8 cellular contexts compared by ENCODE assay signal in genomic region chr3:196079736-196080516, GRCh38. TPM values are rescaled to one million over a fixed set of nuclear protein-coding genes. Genes with fewer than 3 reads are reported as not detected.
DNase-seq lines count a peak whose midpoint lies in the region; ATAC-seq and TF ChIP-seq lines count a peak whose summit lies in the region.
"Not testable (repeated sequence)": the region's sequence is repeated elsewhere in the genome, so short reads cannot be mapped to it uniquely, and the experiment has no call there.

No MANE protein-coding gene starts in this region.

- peaks cover 41% of the 10 kb centered on the region for H4K20me1 ChIP-seq in GM23338 (replicated peaks; ENCODE audit: insufficient read depth)

- not testable (repeated sequence) for H3K27me3 ChIP-seq in A673 (replicated peaks; ENCODE audit: insufficient read depth, low read depth, low read length, poor library complexity); GM23338 (ENCODE audit: insufficient read depth); NT2/D1 (ENCODE audit: insufficient read depth, insufficient read length); body of pancreas; mononuclear cell (ENCODE audit: insufficient read depth, low read length)

- H3K27ac Mint-ChIP-seq in GM23338 = not testable (repeated sequence)
- peak overlapping the region; percentile 92 for H3K27ac Mint-ChIP-seq in activated CD4-positive, alpha-beta T cell treated with anti-CD3 and anti-CD28 coated beads, Interleukin-2, amount 10 ng/mL, durations not matched to agents 24 days and 14 days

- CTCF ChIA-PET in A673 (lab: Charles Lee) = not testable (repeated sequence)

- peak overlapping the region; percentile 83 for H3K4me3 ChIP-seq in A673 (ENCODE audit: low read depth, low read length, poor library complexity, severe bottlenecking)
- peak overlapping the region; percentile 82 for H3K4me3 ChIP-seq in GM23338
- peak overlapping the region; percentile 100 for H3K4me3 ChIP-seq in NT2/D1 (ENCODE audit: insufficient read length, low read depth)
- H3K4me3 ChIP-seq in body of pancreas = not testable (repeated sequence)
- peak overlapping the region; percentile 88 for H3K4me3 ChIP-seq in fibroblast of mammary gland (ENCODE audit: control insufficient read depth, low read depth, low read length)
- H3K4me3 ChIP-seq in mononuclear cell (ENCODE audit: low read length) = peak overlapping the region; percentile 98
- H3K4me3 ChIP-seq in skeletal muscle cell (ENCODE audit: low read depth, low read length) = peak overlapping the region; percentile 82

- not testable (repeated sequence) for H3K9me2 ChIP-seq in GM23338 (ENCODE audit: insufficient read depth)

- H3K9ac ChIP-seq in NT2/D1 (ENCODE audit: insufficient read length, low read depth) = peak overlapping the region; percentile 100

- peaks cover 21% of the 10 kb centered on the region for H3K4me1 Mint-ChIP-seq in GM23338
- peaks cover 35% of the 10 kb centered on the region for H3K4me1 Mint-ChIP-seq in activated CD4-positive, alpha-beta T cell treated with anti-CD3 and anti-CD28 coated beads, Interleukin-2, amount 10 ng/mL, durations not matched to agents 24 days and 14 days

- H3K4me2 ChIP-seq in GM23338 = peak overlapping the region; percentile 92

- not testable (repeated sequence) for H3K27me3 Mint-ChIP-seq in GM23338 (ENCODE audit: insufficient read depth, low read depth, poor library complexity); activated CD4-positive, alpha-beta T cell treated with anti-CD3 and anti-CD28 coated beads, Interleukin-2, amount 10 ng/mL, durations not matched to agents 24 days and 14 days

- ATAC-seq in GM23338, body of pancreas: not testable (repeated sequence)

- not testable (repeated sequence) for H3F3A ChIP-seq in GM23338 (replicated peaks; ENCODE audit: low read depth)

- not testable (repeated sequence) for H3K4me1 ChIP-seq in A673 (ENCODE audit: insufficient read depth, low read length, poor library complexity, severe bottlenecking); NT2/D1 (ENCODE audit: insufficient read depth, insufficient read length)
- H3K4me1 ChIP-seq in GM23338 (ENCODE audit: insufficient read depth) (peaks cover 26% of the 10 kb centered on the region), body of pancreas (peaks cover 26% of the 10 kb centered on the region), mononuclear cell (ENCODE audit: insufficient read depth, low read length) (peaks cover 36% of the 10 kb centered on the region)

- H3K9me3 Mint-ChIP-seq in GM23338; activated CD4-positive, alpha-beta T cell treated with anti-CD3 and anti-CD28 coated beads, Interleukin-2, amount 10 ng/mL, durations not matched to agents 24 days and 14 days: not testable (repeated sequence)

- not testable (repeated sequence) for H3K9me3 ChIP-seq in A673 (ENCODE audit: low read depth, low read length, poor library complexity, severe bottlenecking); NT2/D1 (ENCODE audit: insufficient read depth, low read length); body of pancreas; mononuclear cell (ENCODE audit: low read depth, low read length)

- H2AFZ ChIP-seq in GM23338 = not testable (repeated sequence)

- intact Hi-C loops in A673 (cut with micrococcal nuclease; ENCODE audit: unreplicated experiment); body of pancreas (cut with DNase I): not testable (repeated sequence)
- intact Hi-C loops in activated CD4-positive, alpha-beta T cell treated with anti-CD3 and anti-CD28 coated beads, Interleukin-2, amount 10 ng/mL, durations not matched to agents 24 days and 14 days (cut with micrococcal nuclease) = loop anchor here (5.0 kb wide), 1 partner anchor 422 kb away; the partner anchor contains the start of gene RNF168

- not testable (repeated sequence) for H3K27ac ChIP-seq in A673 (ENCODE audit: low read depth, low read length, poor library complexity, severe bottlenecking)
- H3K27ac ChIP-seq in GM23338 (ENCODE audit: low read depth) = peak overlapping the region; percentile 7; the same call in 1 of the 2 replicates
- peak overlapping the region in 3 of 4 donors; percentile 94 to 98 (median 98) for H3K27ac ChIP-seq in body of pancreas

- not testable (repeated sequence) for DNase-seq in A673 (ENCODE audit: low spot score); GM23338 (ENCODE audit: low spot score); NT2/D1 (ENCODE audit: low read depth, low spot score); body of pancreas; fibroblast of mammary gland (ENCODE audit: low read depth); skeletal muscle cell (ENCODE audit: low read depth)
- peak; percentile 61 for DNase-seq in activated CD4-positive, alpha-beta T cell treated with anti-CD3 and anti-CD28 coated beads, Interleukin-2, amount 10 ng/mL, durations not matched to agents 24 days and 14 days

- BruUV-seq in A673 (replicated peaks; lab: Mats Ljungman, UMichigan) = not testable (repeated sequence)

- H3K4me3 Mint-ChIP-seq in GM23338 = peak overlapping the region; percentile 100
- peak overlapping the region; percentile 89 for H3K4me3 Mint-ChIP-seq in activated CD4-positive, alpha-beta T cell treated with anti-CD3 and anti-CD28 coated beads, Interleukin-2, amount 10 ng/mL, durations not matched to agents 24 days and 14 days

- peaks cover 27% of the 10 kb centered on the region for H3K36me3 Mint-ChIP-seq in GM23338 (ENCODE audit: low read depth)
- peaks cover 46% of the 10 kb centered on the region for H3K36me3 Mint-ChIP-seq in activated CD4-positive, alpha-beta T cell treated with anti-CD3 and anti-CD28 coated beads, Interleukin-2, amount 10 ng/mL, durations not matched to agents 24 days and 14 days (ENCODE audit: low read depth)

- H3K79me2 ChIP-seq in GM23338 (replicated peaks; ENCODE audit: insufficient read depth) = peaks cover 67% of the 10 kb centered on the region

- TF ChIP-seq CTCF in A673 (conservative IDR thresholded peaks at IDR 0.05; ENCODE audit: low read depth, low read length); GM23338 (conservative IDR thresholded peaks at IDR 0.05; ENCODE audit: low read depth in 2 of 2); body of pancreas (IDR thresholded peaks at IDR 0.05); fibroblast of mammary gland (conservative IDR thresholded peaks at IDR 0.05; ENCODE audit: control insufficient read depth, insufficient read depth, low read depth, low read length): not testable (repeated sequence)

- H3K36me3 ChIP-seq in A673 (ENCODE audit: insufficient read depth, low read length, poor library complexity, severe bottlenecking) (peaks cover 18% of the 10 kb centered on the region), NT2/D1 (ENCODE audit: insufficient read depth, insufficient read length, low read length) (peaks cover 41% of the 10 kb centered on the region)
- not testable (repeated sequence) for H3K36me3 ChIP-seq in GM23338 (ENCODE audit: insufficient read depth); body of pancreas (replicated peaks in 1 of 2; ENCODE audit: insufficient read depth in 1 of 2, low read depth in 2 of 2)

- 78 to 84% methylated on average over 16 of the region's 16 CpGs for WGBS in body of pancreas, 2 donors

- not testable (repeated sequence) for TF ChIP-seq POLR2A in body of pancreas (IDR thresholded peaks at IDR 0.05)

- POLR2A ChIA-PET in A673 (lab: Charles Lee; ENCODE audit: low non-redundant PET) = not testable (repeated sequence)

RNA-seq across cellular contexts. Expression of gene TFRC, which starts 2.0 kb away (rescaled TPM):
- total RNA-seq in A673 (2021) (240 and 336 TPM in 2 replicates), body of pancreas (10 to 100 TPM; 23.6 to 51.7 TPM), mononuclear cell (138 TPM)
- total RNA-seq in GM23338 (2014; rRNA removed; shearing (Covaris generic)) = 179 and 187 TPM in 2 replicates
- polyA plus RNA-seq in GM23338 (2016; fragmentation: Nextera tagmentation; extraction: Ambion mirVana) = 29.3 and 35.5 TPM in 2 replicates
- 725 and 748 TPM in 2 replicates for total RNA-seq in activated CD4-positive, alpha-beta T cell treated with anti-CD3 and anti-CD28 coated beads, Interleukin-2, amount 10 ng/mL, durations not matched to agents 24 days and 14 days
